Comparison of ENCODE assay signal across 8 cellular contexts in genomic region chr4:163484906-163485305, GRCh38. TPM values are rescaled to one million over a fixed set of nuclear protein-coding genes. Genes with fewer than 3 reads are reported as not detected.
DNase-seq lines count a peak whose midpoint lies in the region; ATAC-seq lines count a peak whose summit lies in the region.

No MANE protein-coding gene starts in this region.

- H3K4me3 ChIP-seq in iPS DF 6.9 (ENCODE audit: low read length) = no peak overlapping the region

- ATAC-seq in HG03354 (IDR thresholded peaks at IDR 0.05; ENCODE audit: poor library complexity, severe bottlenecking, unreplicated experiment) (peak; percentile 61), GM21786 (IDR thresholded peaks at IDR 0.05; ENCODE audit: unreplicated experiment) (no peak)

- H3K4me1 ChIP-seq in iPS DF 6.9 (ENCODE audit: control insufficient read depth, insufficient read depth, low read length) = no peaks in the 10 kb centered on the region

- peak; percentile 39 for DNase-seq in SIG-M5 treated with dmso at 0.1 percent for 504 hours (lab: John Stamatoyannopoulos, UW; ENCODE audit: unreplicated experiment)
- DNase-seq in SIG-M5 (lab: John Stamatoyannopoulos, UW) = no peak
- DNase-seq in SK-MEL-5 (ENCODE audit: low read depth, low spot score) = peak; percentile 81
- DNase-seq in amniotic epithelial cell (ENCODE audit: low read depth) = peak; percentile 35
- DNase-seq in iPS DF 6.9 (ENCODE audit: low read depth, low spot score) = peak; percentile 39
- peak; percentile 50 for DNase-seq in stimulated activated CD4-positive, alpha-beta T cell treated with anti-CD3 and anti-CD28 coated beads, Interleukin-4, amount 100 ng/mL, for 1 hour

- no peaks in the 10 kb centered on the region for H3K9me3 ChIP-seq in iPS DF 6.9 (ENCODE audit: control insufficient read depth, insufficient read depth, low read length)

- H3K27ac ChIP-seq in iPS DF 6.9 (ENCODE audit: low read length) = no peak overlapping the region

- in situ Hi-C loops in SK-MEL-5 (cut with HindIII; ENCODE audit: low pct_unique_long_range_greater_than_20kb, low sequenced_read_pairs) = no loop called here

- H3K27me3 ChIP-seq in iPS DF 6.9 (ENCODE audit: control insufficient read depth, insufficient read depth, low read length) = no peaks in the 10 kb centered on the region

- no peaks in the 10 kb centered on the region for H3K36me3 ChIP-seq in iPS DF 6.9 (ENCODE audit: control insufficient read depth, insufficient read depth, low read length)

- no CpG with 5 or more reads among the region's 4 CpGs for WGBS in iPS DF 6.9 (ENCODE audit: insufficient coverage, insufficient read length)

RNA-seq across cellular contexts. Expression of gene TMA16, which starts 9.6 kb away (rescaled TPM):
- total RNA-seq in SK-MEL-5 (2014; rRNA removed; shearing (Covaris generic)) = 32.5 and 33.2 TPM in 2 replicates
- 22.9 and 24.9 TPM in 2 replicates for polyA plus RNA-seq in SK-MEL-5 (2015; cell fraction: cytosol; rRNA removed)
- polyA plus RNA-seq in SK-MEL-5 (2015; cell fraction: nucleus; rRNA removed) = 38.2 and 45.7 TPM in 2 replicates

RNA-seq across cellular contexts. Expression of gene TKTL2, which starts 11.4 kb away (rescaled TPM):
- total RNA-seq in SK-MEL-5 (2014; rRNA removed; shearing (Covaris generic)) = not detected in 2 replicates
- not detected in 2 replicates for polyA plus RNA-seq in SK-MEL-5 (2015; cell fraction: cytosol; rRNA removed)
- not detected in 2 replicates for polyA plus RNA-seq in SK-MEL-5 (2015; cell fraction: nucleus; rRNA removed)
